ENCODE assay signal across 11 cellular contexts in genomic region chr6:131015630-131016263, GRCh38. TPM values are rescaled to one million over a fixed set of nuclear protein-coding genes. Genes with fewer than 3 reads are reported as not detected.
DNase-seq lines count a peak whose midpoint lies in the region; ATAC-seq and TF ChIP-seq lines count a peak whose summit lies in the region.
"Had no signal": no experiment of that assay in that cellular context is flagged by ENCODE, and none has a peak within 500 bp of the region (broad histone marks: within the 10 kb centered on the region; RNA-seq: fewer than 3 reads in every experiment).

No MANE protein-coding gene starts in this region.

- no TSS peak for BruUV-seq in Calu3 (replicated peaks; lab: Mats Ljungman, UMichigan)

- peak overlapping the region; percentile 20 for H3K4me3 Mint-ChIP-seq in Calu3 (ENCODE audit: low read depth, unreplicated experiment)
- H3K4me3 Mint-ChIP-seq: stimulated activated naive CD8-positive, alpha-beta T cell treated with anti-CD3 and anti-CD28 coated beads, Interleukin-15, amount 100 ng/mL, for 72 hours; T-cell had no signal

- H3K27ac Mint-ChIP-seq in Calu3 (ENCODE audit: unreplicated experiment) = peak overlapping the region; percentile 40
- H3K27ac Mint-ChIP-seq: T-cell had no signal

- H3K4me1 Mint-ChIP-seq in Calu3 (ENCODE audit: low read depth, unreplicated experiment) = peaks cover 57% of the 10 kb centered on the region
- H3K4me1 Mint-ChIP-seq: stimulated activated naive CD8-positive, alpha-beta T cell treated with anti-CD3 and anti-CD28 coated beads, Interleukin-15, amount 100 ng/mL, for 72 hours had no signal

- H3K9me3 Mint-ChIP-seq in Calu3 (ENCODE audit: low read depth, unreplicated experiment) = no peaks in the 10 kb centered on the region
- H3K9me3 Mint-ChIP-seq: stimulated activated naive CD8-positive, alpha-beta T cell treated with anti-CD3 and anti-CD28 coated beads, Interleukin-15, amount 100 ng/mL, for 72 hours; T-cell had no signal

- ATAC-seq in left cardiac atrium (peak; percentile 62 to 81), sciatic nerve (peak; percentile 85), HG03108 (IDR thresholded peaks at IDR 0.05; ENCODE audit: unreplicated experiment) (no peak)
- no peak for ATAC-seq in stimulated activated naive CD8-positive, alpha-beta T cell treated with anti-CD3 and anti-CD28 coated beads, Interleukin-15, Interleukin-2, amounts not matched to agents 100 U/mL and 50 U/mL, for 24 hours
- ATAC-seq: HCT116; stimulated activated naive CD8-positive, alpha-beta T cell treated with anti-CD3 and anti-CD28 coated beads, Interleukin-15, amount 100 ng/mL, for 72 hours; T-cell had no signal

- H3K36me3 Mint-ChIP-seq in Calu3 (ENCODE audit: insufficient read depth, unreplicated experiment) = no peaks in the 10 kb centered on the region

- H3K27me3 Mint-ChIP-seq in Calu3 (ENCODE audit: unreplicated experiment) = no peaks in the 10 kb centered on the region
- H3K27me3 Mint-ChIP-seq: stimulated activated naive CD8-positive, alpha-beta T cell treated with anti-CD3 and anti-CD28 coated beads, Interleukin-15, amount 100 ng/mL, for 72 hours; T-cell had no signal

- DNase-seq in Calu3 (no peak), astrocyte of the hippocampus (ENCODE audit: low read depth, low spot score) (peak; percentile 70), left cardiac atrium (no peak), sciatic nerve (ENCODE audit: low spot score) (no peak), putamen (ENCODE audit: low spot score) (no peak), NCI-H1092 treated with DMSO at 0.1 percent for 48 hours (lab: John Stamatoyannopoulos, UW) (no peak)
- DNase-seq in stimulated activated naive CD8-positive, alpha-beta T cell treated with anti-CD3 and anti-CD28 coated beads, Interleukin-15, Interleukin-2, amounts not matched to agents 100 U/mL and 50 U/mL, for 24 hours = no peak
- DNase-seq: stimulated activated naive CD8-positive, alpha-beta T cell treated with anti-CD3 and anti-CD28 coated beads, Interleukin-15, amount 100 ng/mL, for 72 hours; T-cell had no signal

- intact Hi-C loops in Calu3 (cut with micrococcal nuclease; ENCODE audit: unreplicated experiment) = loop anchor here (2.0 to 5.0 kb wide), 3 partner anchors 19 to 78 kb away; partner anchors contain the start of gene EPB41L2
- intact Hi-C loops in left cardiac atrium (cut with DNase I) = no loop called here
- intact Hi-C loops in sciatic nerve (cut with DNase I) = no loop called here

- CTCF ChIA-PET in Calu3 (lab: Charles Lee) = interaction anchor here (0.7 to 1.4 kb wide), 3 partner anchors 16 to 1677 kb away, joined by 4 to 5 read pairs (median 4); no protein-coding TSS in a partner anchor

- no peak for TF ChIP-seq CTCF in Calu3 (IDR thresholded peaks at IDR 0.05; ENCODE audit: unreplicated experiment)

RNA-seq across cellular contexts. Expression of gene EPB41L2, which starts 47.3 kb away (rescaled TPM):
- 284 and 332 TPM in 2 replicates for total RNA-seq in Calu3 (2022)
- total RNA-seq in left cardiac atrium = 100 to 1,000 TPM in 1 of 2 donors, 10 to 100 TPM in 1; 83.3 to 130 TPM
- total RNA-seq in sciatic nerve = 889 TPM

Comparison
In these comparisons a context has a peak if more than half of its experiments do, and no peak if none do; other contexts are left out.
1. ATAC-seq: peak in left cardiac atrium (2 of 2) and sciatic nerve (single experiment); none in stimulated activated naive CD8-positive, alpha-beta T cell treated with anti-CD3 and anti-CD28 coated beads, Interleukin-15, Interleukin-2, amounts not matched to agents 100 U/mL and 50 U/mL, for 24 hours (single experiment) and HG03108 (single experiment).